Comparison of ENCODE assay signal across 11 cellular contexts in genomic region chr17:33284022-33284421, GRCh38. TPM values are rescaled to one million over a fixed set of nuclear protein-coding genes. Genes with fewer than 3 reads are reported as not detected.
A peak's percentile ranks its signal among the peaks of the same experiment; 100 is the strongest.
DNase-seq lines count a peak whose midpoint lies in the region; ATAC-seq, FAIRE-seq and TF ChIP-seq lines count a peak whose summit lies in the region.
"Had no signal": no experiment of that assay in that cellular context is flagged by ENCODE, and none has a peak within 500 bp of the region (broad histone marks: within the 10 kb centered on the region; RNA-seq: fewer than 3 reads in every experiment).

No MANE protein-coding gene starts in this region.

- no peaks in the 10 kb centered on the region for H3K36me3 ChIP-seq in prostate gland

- H3K27ac ChIP-seq in prostate gland = peak overlapping the region in 1 of 2 donors; percentile 15
- H3K27ac ChIP-seq: psoas muscle had no signal

- no peaks in the 10 kb centered on the region for H3K27me3 ChIP-seq in prostate gland (replicated peaks; ENCODE audit: insufficient read depth)

- no peaks in the 10 kb centered on the region for H3K9me3 Mint-ChIP-seq in activated naive CD4-positive, alpha-beta T cell treated with anti-CD3 and anti-CD28 coated beads, Interleukin-2, amount 50 U/mL, for 72 hours
- H3K9me3 Mint-ChIP-seq: activated B cell treated with CpG ODN at 0.5 μM for 24 hours had no signal

- TF ChIP-seq CTCF in prostate gland (IDR thresholded peaks at IDR 0.05) = no peak

- TF ChIP-seq POLR2A in prostate gland (IDR thresholded peaks at IDR 0.05) (no peak), GM12892 (IDR thresholded peaks at IDR 0.05; ENCODE audit: low read depth, low read length) (no peak)

- no peaks in the 10 kb centered on the region for H3K9me3 ChIP-seq in prostate gland
- H3K9me3 ChIP-seq: psoas muscle had no signal

- peaks cover 4% of the 10 kb centered on the region for H3K4me1 ChIP-seq in prostate gland (replicated peaks)
- H3K4me1 ChIP-seq: psoas muscle had no signal

- FAIRE-seq in GM12892 (lab: Jason Lieb, UNC) = no peak

- H3K36me3 Mint-ChIP-seq in activated naive CD4-positive, alpha-beta T cell treated with anti-CD3 and anti-CD28 coated beads, Interleukin-2, amount 50 U/mL, for 72 hours = no peaks in the 10 kb centered on the region

- no peak for ATAC-seq in activated naive CD4-positive, alpha-beta T cell treated with anti-CD3 and anti-CD28 coated beads, Interleukin-2, amount 50 U/mL, for 72 hours
- ATAC-seq: psoas muscle had no signal

- peak; percentile 83 for DNase-seq in EH (ENCODE audit: low read depth)
- DNase-seq in NOMO-1 (lab: John Stamatoyannopoulos, UW; ENCODE audit: unreplicated experiment in 2 of 2) = peak; percentile 25 to 77
- DNase-seq in fibroblast of gingiva (ENCODE audit: low read depth) = peak; percentile 90
- DNase-seq in prostate gland (ENCODE audit: low spot score) = peak; percentile 84
- DNase-seq in NCI-H524 treated with DMSO at 0.1 percent for 48 hours (lab: John Stamatoyannopoulos, UW) = no peak
- no peak for DNase-seq in GM12892 (ENCODE audit: insufficient read length)
- DNase-seq in activated naive CD4-positive, alpha-beta T cell treated with anti-CD3 and anti-CD28 coated beads, Interleukin-2, amount 50 U/mL, for 72 hours (ENCODE audit: low spot score in 2 of 2) = no peak
- DNase-seq in DMS 273 treated with DMSO at 0.1 percent for 48 hours (lab: John Stamatoyannopoulos, UW) = no peak
- DNase-seq: activated B cell treated with CpG ODN at 0.5 μM for 24 hours, amniotic stem cell had no signal

- intact Hi-C loops in prostate gland (cut with DNase I) = no loop called here

- H3K4me3 ChIP-seq in prostate gland = no peak overlapping the region
- H3K4me3 ChIP-seq: psoas muscle had no signal

- no peak overlapping the region for H3K27ac Mint-ChIP-seq in activated naive CD4-positive, alpha-beta T cell treated with anti-CD3 and anti-CD28 coated beads, Interleukin-2, amount 50 U/mL, for 72 hours
- H3K27ac Mint-ChIP-seq: activated B cell treated with CpG ODN at 0.5 μM for 24 hours had no signal

- WGBS in prostate gland = 2% methylated on average over 4 of the region's 4 CpGs

RNA-seq across cellular contexts. Expression of gene ASIC2, which starts 9.1 kb away (rescaled TPM):
- 1 to 10 TPM in 1 of 2 donors, not detected in 1; 3.2 TPM for total RNA-seq in prostate gland
- not detected for polyA plus RNA-seq in GM12892 (2012; ENCODE audit: missing spikeins)
- not detected for total RNA-seq in activated naive CD4-positive, alpha-beta T cell treated with anti-CD3 and anti-CD28 coated beads, Interleukin-2, amount 50 U/mL, for 72 hours
- total RNA-seq: activated B cell treated with CpG ODN at 0.5 μM for 24 hours, psoas muscle had no signal

Comparison
In these comparisons a context has a peak if more than half of its experiments do, and no peak if none do; other contexts are left out.
1. DNase-seq: peak in EH (single experiment), NOMO-1 (2 of 2), fibroblast of gingiva (single experiment) and prostate gland (single experiment); none in NCI-H524 treated with DMSO at 0.1 percent for 48 hours (single experiment), GM12892 (single experiment), activated naive CD4-positive, alpha-beta T cell treated with anti-CD3 and anti-CD28 coated beads, Interleukin-2, amount 50 U/mL, for 72 hours (0 of 2) and DMS 273 treated with DMSO at 0.1 percent for 48 hours (single experiment).